ENCODE assay signal across 15 cellular contexts in genomic region chr1:159023723-159024122, GRCh38. TPM values are rescaled to one million over a fixed set of nuclear protein-coding genes. Genes with fewer than 3 reads are reported as not detected.
"Had no signal": no experiment of that assay in that cellular context is flagged by ENCODE, and none has a peak within 500 bp of the region (broad histone marks: within the 10 kb centered on the region; RNA-seq: fewer than 3 reads in every experiment).

No MANE protein-coding gene starts in this region.

- H3K9me3 Mint-ChIP-seq: activated B cell treated with CpG ODN at 0.5 μM for 24 hours; activated T-cell treated with anti-CD3 and anti-CD28 coated beads, Interleukin-2, amount 50 U/mL, for 24 hours; nephron; stimulated activated naive CD8-positive, alpha-beta T cell treated with anti-CD3 and anti-CD28 coated beads, Interleukin-15, amount 100 ng/mL, for 72 hours; T-cell had no signal

- H3K27me3 Mint-ChIP-seq: activated B cell treated with CpG ODN at 0.5 μM for 24 hours; activated T-cell treated with anti-CD3 and anti-CD28 coated beads, Interleukin-2, amount 50 U/mL, for 24 hours; stimulated activated naive CD8-positive, alpha-beta T cell treated with anti-CD3 and anti-CD28 coated beads, Interleukin-15, amount 100 ng/mL, for 72 hours; T-cell had no signal

- DNase-seq: activated B cell treated with CpG ODN at 0.5 μM for 24 hours; activated CD4-positive, alpha-beta T cell treated with anti-CD3 and anti-CD28 coated beads, Interleukin-2, amount 50 U/mL, for 1 hour; activated naive CD4-positive, alpha-beta T cell; activated T-cell treated with anti-CD3 and anti-CD28 coated beads, Interleukin-2, amount 50 U/mL, for 24 hours; gastrocnemius medialis; spleen; stimulated activated CD4-positive, alpha-beta T cell treated with anti-CD3 and anti-CD28 coated beads, Interleukin-1b, Interleukin-23, amount 100 ng/mL, for 48 hours; stimulated activated naive CD8-positive, alpha-beta T cell treated with anti-CD3 and anti-CD28 coated beads, Interleukin-15, amount 100 ng/mL, for 72 hours; T-cell; testis had no signal

- H3K4me1 ChIP-seq: testis had no signal

- H3K4me1 Mint-ChIP-seq: nephron had no signal

- H3K4me3 ChIP-seq: cardiac muscle cell, gastrocnemius medialis, lung, spleen, testis had no signal

- H3K27me3 ChIP-seq: cardiac muscle cell, gastrocnemius medialis, spleen, testis had no signal

- H3K9me3 ChIP-seq: gastrocnemius medialis, spleen, testis had no signal

- ATAC-seq: gastrocnemius medialis; sciatic nerve; stimulated activated naive CD8-positive, alpha-beta T cell treated with anti-CD3 and anti-CD28 coated beads, Interleukin-15, amount 100 ng/mL, for 72 hours; T-cell had no signal

- H3K4me3 Mint-ChIP-seq: activated B cell treated with CpG ODN at 0.5 μM for 24 hours; activated T-cell treated with anti-CD3 and anti-CD28 coated beads, Interleukin-2, amount 50 U/mL, for 24 hours; nephron; T-cell had no signal

- H3K27ac Mint-ChIP-seq: nephron had no signal

- H3K36me3 ChIP-seq: gastrocnemius medialis had no signal

- H3K27ac ChIP-seq: cardiac muscle cell, gastrocnemius medialis, testis had no signal

RNA-seq across cellular contexts. Expression of gene AIM2, which starts 52.8 kb away (rescaled TPM):
- total RNA-seq: cardiac muscle cell, gastrocnemius medialis, pulmonary artery endothelial cell had no signal
- polyA plus RNA-seq: cardiac muscle cell had no signal
